ENCODE assay signal across 1 cellular context in the genomic region with DNA sequence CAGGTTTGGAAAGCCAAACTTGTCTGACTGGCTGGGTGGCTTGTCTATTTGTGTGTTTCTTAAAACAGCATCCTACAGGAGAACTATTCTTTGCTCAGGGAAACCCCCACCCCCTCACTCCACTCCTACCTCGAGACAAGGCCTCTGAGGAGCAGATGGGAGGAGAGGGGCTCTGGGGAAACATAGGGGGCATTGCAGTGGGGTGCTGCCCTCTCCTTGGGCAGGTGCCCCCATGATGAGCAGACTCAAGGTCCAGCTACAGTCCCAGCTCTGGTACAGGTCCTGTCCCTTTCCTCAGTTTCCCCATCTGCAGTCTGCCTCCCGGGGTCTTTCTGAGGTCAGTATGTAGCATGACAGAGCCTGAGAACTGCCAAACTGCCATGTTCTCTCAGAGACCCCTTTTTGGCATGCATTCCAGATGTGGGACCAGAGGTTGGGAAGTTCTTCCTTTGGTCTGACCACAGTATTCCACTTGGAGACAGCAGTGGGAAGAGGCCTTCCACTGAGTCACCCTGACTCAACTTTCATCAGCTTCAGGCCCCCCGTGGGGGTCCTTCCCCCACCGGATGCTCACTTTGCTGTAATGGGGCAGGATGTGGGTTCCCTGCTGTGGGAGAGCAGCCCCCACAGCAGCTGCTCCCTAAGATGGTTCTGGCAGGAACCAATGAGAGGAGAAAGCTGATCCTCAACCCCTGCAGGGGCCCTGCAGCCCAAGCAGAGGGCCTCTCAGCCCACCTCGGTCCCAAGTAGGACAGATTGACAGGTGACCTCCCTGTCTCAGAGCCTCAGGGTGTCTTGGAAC.
TF ChIP-seq lines count a peak whose summit lies in the region.

No MANE protein-coding gene starts in this region.

TF ChIP-seq in HEK293, 187 proteins besides CTCF, POLR2A, EP300 and RAD21 (continued from another document):
- TF ChIP-seq, protein P1, sequence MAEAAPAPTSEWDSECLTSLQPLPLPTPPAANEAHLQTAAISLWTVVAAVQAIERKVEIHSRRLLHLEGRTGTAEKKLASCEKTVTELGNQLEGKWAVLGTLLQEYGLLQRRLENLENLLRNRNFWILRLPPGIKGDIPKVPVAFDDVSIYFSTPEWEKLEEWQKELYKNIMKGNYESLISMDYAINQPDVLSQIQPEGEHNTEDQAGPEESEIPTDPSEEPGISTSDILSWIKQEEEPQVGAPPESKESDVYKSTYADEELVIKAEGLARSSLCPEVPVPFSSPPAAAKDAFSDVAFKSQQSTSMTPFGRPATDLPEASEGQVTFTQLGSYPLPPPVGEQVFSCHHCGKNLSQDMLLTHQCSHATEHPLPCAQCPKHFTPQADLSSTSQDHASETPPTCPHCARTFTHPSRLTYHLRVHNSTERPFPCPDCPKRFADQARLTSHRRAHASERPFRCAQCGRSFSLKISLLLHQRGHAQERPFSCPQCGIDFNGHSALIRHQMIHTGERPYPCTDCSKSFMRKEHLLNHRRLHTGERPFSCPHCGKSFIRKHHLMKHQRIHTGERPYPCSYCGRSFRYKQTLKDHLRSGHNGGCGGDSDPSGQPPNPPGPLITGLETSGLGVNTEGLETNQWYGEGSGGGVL (tag by site-specific recombination; IDR thresholded peaks at IDR 0.05): peak; percentile 19; the same call in 1 of the 2 replicates
- TF ChIP-seq IKZF3 (tag by site-specific recombination; IDR thresholded peaks at IDR 0.05) (peak; percentile 24; the same call in 1 of the 2 replicates), ZNF175 (tag by site-specific recombination; IDR thresholded peaks at IDR 0.05) (no peak), WT1 (tag by site-specific recombination; IDR thresholded peaks at IDR 0.05) (no peak), ZNF610 (tag by site-specific recombination; IDR thresholded peaks at IDR 0.05; ENCODE audit: borderline replicate concordance) (no peak), GLIS1 (tag by site-specific recombination; IDR thresholded peaks at IDR 0.05) (peak; percentile 88), ZNF37A (tag by site-specific recombination; IDR thresholded peaks at IDR 0.05) (no peak), ZNF184 (tag by site-specific recombination; IDR thresholded peaks at IDR 0.05) (no peak), FEZF1 (tag by site-specific recombination; IDR thresholded peaks at IDR 0.05) (0 out of 2 replicates have a peak, but pooled peaks have one; percentile 24), ZIC2 (tag by site-specific recombination; IDR thresholded peaks at IDR 0.05) (peak; percentile 96), ZFHX2 (tag by site-specific recombination; conservative IDR thresholded peaks at IDR 0.05) (peak; percentile 66; the same call in 1 of the 2 replicates)
- TF ChIP-seq, protein P2, sequence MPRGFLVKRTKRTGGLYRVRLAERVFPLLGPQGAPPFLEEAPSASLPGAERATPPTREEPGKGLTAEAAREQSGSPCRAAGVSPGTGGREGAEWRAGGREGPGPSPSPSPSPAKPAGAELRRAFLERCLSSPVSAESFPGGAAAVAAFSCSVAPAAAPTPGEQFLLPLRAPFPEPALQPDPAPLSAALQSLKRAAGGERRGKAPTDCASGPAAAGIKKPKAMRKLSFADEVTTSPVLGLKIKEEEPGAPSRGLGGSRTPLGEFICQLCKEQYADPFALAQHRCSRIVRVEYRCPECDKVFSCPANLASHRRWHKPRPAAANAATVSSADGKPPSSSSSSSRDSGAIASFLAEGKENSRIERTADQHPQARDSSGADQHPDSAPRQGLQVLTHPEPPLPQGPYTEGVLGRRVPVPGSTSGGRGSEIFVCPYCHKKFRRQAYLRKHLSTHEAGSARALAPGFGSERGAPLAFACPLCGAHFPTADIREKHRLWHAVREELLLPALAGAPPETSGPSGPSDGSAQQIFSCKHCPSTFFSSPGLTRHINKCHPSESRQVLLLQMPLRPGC (tag by site-specific recombination; IDR thresholded peaks at IDR 0.05): no peak
